ENCODE assay signal across 1 cellular context in genomic region chr2:168495524-168495923, GRCh38.
TF ChIP-seq lines count a peak whose summit lies in the region.

No MANE protein-coding gene starts in this region.

TF ChIP-seq in HepG2, 621 proteins besides CTCF, POLR2A, EP300 and RAD21:
- TF ChIP-seq, protein P1, sequence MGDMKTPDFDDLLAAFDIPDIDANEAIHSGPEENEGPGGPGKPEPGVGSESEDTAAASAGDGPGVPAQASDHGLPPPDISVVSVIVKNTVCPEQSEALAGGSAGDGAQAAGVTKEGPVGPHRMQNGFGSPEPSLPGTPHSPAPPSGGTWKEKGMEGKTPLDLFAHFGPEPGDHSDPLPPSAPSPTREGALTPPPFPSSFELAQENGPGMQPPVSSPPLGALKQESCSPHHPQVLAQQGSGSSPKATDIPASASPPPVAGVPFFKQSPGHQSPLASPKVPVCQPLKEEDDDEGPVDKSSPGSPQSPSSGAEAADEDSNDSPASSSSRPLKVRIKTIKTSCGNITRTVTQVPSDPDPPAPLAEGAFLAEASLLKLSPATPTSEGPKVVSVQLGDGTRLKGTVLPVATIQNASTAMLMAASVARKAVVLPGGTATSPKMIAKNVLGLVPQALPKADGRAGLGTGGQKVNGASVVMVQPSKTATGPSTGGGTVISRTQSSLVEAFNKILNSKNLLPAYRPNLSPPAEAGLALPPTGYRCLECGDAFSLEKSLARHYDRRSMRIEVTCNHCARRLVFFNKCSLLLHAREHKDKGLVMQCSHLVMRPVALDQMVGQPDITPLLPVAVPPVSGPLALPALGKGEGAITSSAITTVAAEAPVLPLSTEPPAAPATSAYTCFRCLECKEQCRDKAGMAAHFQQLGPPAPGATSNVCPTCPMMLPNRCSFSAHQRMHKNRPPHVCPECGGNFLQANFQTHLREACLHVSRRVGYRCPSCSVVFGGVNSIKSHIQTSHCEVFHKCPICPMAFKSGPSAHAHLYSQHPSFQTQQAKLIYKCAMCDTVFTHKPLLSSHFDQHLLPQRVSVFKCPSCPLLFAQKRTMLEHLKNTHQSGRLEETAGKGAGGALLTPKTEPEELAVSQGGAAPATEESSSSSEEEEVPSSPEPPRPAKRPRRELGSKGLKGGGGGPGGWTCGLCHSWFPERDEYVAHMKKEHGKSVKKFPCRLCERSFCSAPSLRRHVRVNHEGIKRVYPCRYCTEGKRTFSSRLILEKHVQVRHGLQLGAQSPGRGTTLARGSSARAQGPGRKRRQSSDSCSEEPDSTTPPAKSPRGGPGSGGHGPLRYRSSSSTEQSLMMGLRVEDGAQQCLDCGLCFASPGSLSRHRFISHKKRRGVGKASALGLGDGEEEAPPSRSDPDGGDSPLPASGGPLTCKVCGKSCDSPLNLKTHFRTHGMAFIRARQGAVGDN (CRISPR knock-in tag; IDR thresholded peaks at IDR 0.05), result no peak
- TF ChIP-seq MYC (CRISPR knock-in tag; IDR thresholded peaks at IDR 0.05; ENCODE audit: borderline replicate concordance) (no peak), FOXP1 (IDR thresholded peaks at IDR 0.05) (no peak), FOXP1 (CRISPR knock-in tag; IDR thresholded peaks at IDR 0.05) (0 out of 2 replicates have a peak, but pooled peaks have one; percentile 15), ZNF552 (CRISPR knock-in tag; IDR thresholded peaks at IDR 0.05; ENCODE audit: borderline replicate concordance) (no peak), BCLAF1 (IDR thresholded peaks at IDR 0.05) (no peak)
- TF ChIP-seq, protein P2, sequence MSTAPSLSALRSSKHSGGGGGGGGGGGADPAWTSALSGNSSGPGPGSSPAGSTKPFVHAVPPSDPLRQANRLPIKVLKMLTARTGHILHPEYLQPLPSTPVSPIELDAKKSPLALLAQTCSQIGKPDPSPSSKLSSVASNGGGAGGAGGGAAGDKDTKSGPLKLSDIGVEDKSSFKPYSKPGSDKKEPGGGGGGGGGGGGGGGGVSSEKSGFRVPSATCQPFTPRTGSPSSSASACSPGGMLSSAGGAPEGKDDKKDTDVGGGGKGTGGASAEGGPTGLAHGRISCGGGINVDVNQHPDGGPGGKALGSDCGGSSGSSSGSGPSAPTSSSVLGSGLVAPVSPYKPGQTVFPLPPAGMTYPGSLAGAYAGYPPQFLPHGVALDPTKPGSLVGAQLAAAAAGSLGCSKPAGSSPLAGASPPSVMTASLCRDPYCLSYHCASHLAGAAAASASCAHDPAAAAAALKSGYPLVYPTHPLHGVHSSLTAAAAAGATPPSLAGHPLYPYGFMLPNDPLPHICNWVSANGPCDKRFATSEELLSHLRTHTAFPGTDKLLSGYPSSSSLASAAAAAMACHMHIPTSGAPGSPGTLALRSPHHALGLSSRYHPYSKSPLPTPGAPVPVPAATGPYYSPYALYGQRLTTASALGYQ (CRISPR knock-in tag; IDR thresholded peaks at IDR 0.05), result no peak
